Comparison of ENCODE assay signal across 8 cellular contexts in the genomic region with DNA sequence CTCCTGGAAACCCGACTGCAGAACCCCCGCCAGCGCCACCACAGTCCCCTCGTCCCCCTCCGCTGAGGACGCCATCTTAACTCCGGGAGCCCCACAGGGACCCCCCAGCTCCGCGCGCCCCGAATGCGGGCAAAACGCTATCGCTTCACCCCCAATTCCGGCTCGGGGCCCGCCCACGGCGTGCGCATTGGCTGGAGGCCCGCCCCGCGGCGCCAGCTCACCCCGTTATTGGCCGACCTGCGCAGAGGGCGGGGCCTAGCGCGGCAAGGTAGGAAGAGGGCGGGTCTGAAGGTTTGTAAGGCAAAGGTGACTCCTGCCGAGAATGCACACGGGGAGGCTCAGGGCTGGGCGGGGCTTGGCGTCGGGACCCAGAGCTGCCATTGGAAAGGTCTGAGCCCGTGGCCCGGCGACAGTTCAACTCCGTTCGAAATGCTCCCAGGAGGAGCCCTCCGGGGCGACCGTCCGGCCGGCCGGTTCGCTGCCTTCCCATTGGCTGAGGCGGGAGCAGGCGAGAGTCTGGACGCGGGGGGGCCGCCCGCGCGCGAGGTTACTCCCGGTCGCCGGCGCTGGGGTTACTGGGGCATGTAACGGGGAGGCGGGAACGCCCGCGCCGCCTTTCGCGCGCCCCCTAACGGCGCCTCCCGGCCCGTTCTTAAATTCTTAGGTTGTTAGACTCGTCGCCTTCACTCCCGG. TPM values are rescaled to one million over a fixed set of nuclear protein-coding genes. Genes with fewer than 3 reads are reported as not detected.
DNase-seq lines count a peak whose midpoint lies in the region; ATAC-seq and TF ChIP-seq lines count a peak whose summit lies in the region.

A gene with protein sequence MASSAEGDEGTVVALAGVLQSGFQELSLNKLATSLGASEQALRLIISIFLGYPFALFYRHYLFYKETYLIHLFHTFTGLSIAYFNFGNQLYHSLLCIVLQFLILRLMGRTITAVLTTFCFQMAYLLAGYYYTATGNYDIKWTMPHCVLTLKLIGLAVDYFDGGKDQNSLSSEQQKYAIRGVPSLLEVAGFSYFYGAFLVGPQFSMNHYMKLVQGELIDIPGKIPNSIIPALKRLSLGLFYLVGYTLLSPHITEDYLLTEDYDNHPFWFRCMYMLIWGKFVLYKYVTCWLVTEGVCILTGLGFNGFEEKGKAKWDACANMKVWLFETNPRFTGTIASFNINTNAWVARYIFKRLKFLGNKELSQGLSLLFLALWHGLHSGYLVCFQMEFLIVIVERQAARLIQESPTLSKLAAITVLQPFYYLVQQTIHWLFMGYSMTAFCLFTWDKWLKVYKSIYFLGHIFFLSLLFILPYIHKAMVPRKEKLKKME (minus strand): TSS at position 127 of the 693 bp plus-strand sequence. CDS start 52 bp downstream, at position 75.

- CTCF ChIA-PET in activated CD4-positive, alpha-beta T cell treated with anti-CD3 and anti-CD28 coated beads, Interleukin-2, amount 10 ng/mL, durations not matched to agents 7 days and 5 days (lab: Charles Lee) = interaction anchor here (0.7 to 1.9 kb wide), 19 partner anchors 9 to 146 kb away, joined by 3 to 8 read pairs (median 3); no protein-coding TSS in a partner anchor

- peak; percentile 89 for ATAC-seq in GM19351 (IDR thresholded peaks at IDR 0.05; ENCODE audit: unreplicated experiment)
- peak; percentile 88 for ATAC-seq in HG03521 (IDR thresholded peaks at IDR 0.05; ENCODE audit: unreplicated experiment)

- no peaks in the 10 kb centered on the region for H3K9me3 Mint-ChIP-seq in CD14-positive monocyte
- H3K9me3 Mint-ChIP-seq in activated CD4-positive, alpha-beta T cell treated with anti-CD3 and anti-CD28 coated beads, Interleukin-2, amount 10 ng/mL, durations not matched to agents 7 days and 5 days = no peaks in the 10 kb centered on the region

- H3K27ac Mint-ChIP-seq in CD14-positive monocyte = peak within 1 kb of the TSS; percentile 90 to 98 (median 96)
- H3K27ac Mint-ChIP-seq in activated CD4-positive, alpha-beta T cell treated with anti-CD3 and anti-CD28 coated beads, Interleukin-2, amount 10 ng/mL, durations not matched to agents 7 days and 5 days = peak within 1 kb of the TSS; percentile 89

- peak; percentile 87 for TF ChIP-seq CTCF in CD14-positive monocyte (IDR thresholded peaks at IDR 0.05)

- DNase-seq in CD14-positive monocyte (ENCODE audit: low spot score) = peak; percentile 93
- DNase-seq in NCI-H69 (lab: John Stamatoyannopoulos, UW) = peak; percentile 99
- DNase-seq in activated CD4-positive, alpha-beta T cell treated with anti-CD3 and anti-CD28 coated beads, Interleukin-2, amount 10 ng/mL, durations not matched to agents 7 days and 5 days = peak; percentile 98
- peak; percentile 96 for DNase-seq in cortex of kidney (lab: John Stamatoyannopoulos, UW)
- peak; percentile 98 for DNase-seq in left kidney (ENCODE audit: low read depth, low spot score)
- peak; percentile 96 to 97 for DNase-seq in stimulated activated CD4-positive, alpha-beta T cell treated with anti-CD3 and anti-CD28 coated beads, Interleukin-2, amount 100 ng/mL, for 24 hours

- H3K27me3 Mint-ChIP-seq in CD14-positive monocyte (ENCODE audit: low read depth in 3 of 3) = peaks cover 0 to 2% (median 0%) of the 10 kb centered on the region in 3 donors
- H3K27me3 Mint-ChIP-seq in activated CD4-positive, alpha-beta T cell treated with anti-CD3 and anti-CD28 coated beads, Interleukin-2, amount 10 ng/mL, durations not matched to agents 7 days and 5 days = no peaks in the 10 kb centered on the region

- intact Hi-C loops in CD14-positive monocyte (cut with micrococcal nuclease) = loop anchor here (5.0 kb wide), 2 partner anchors 46 to 66 kb away; a partner anchor contains a TSS

- H3K4me1 Mint-ChIP-seq in CD14-positive monocyte = peaks cover 45% of the 10 kb centered on the region
- H3K4me1 Mint-ChIP-seq in activated CD4-positive, alpha-beta T cell treated with anti-CD3 and anti-CD28 coated beads, Interleukin-2, amount 10 ng/mL, durations not matched to agents 7 days and 5 days = peaks cover 31% of the 10 kb centered on the region

- H3K36me3 Mint-ChIP-seq in CD14-positive monocyte = peaks cover 15 to 19% of the 10 kb centered on the region in 2 donors
- H3K36me3 Mint-ChIP-seq in activated CD4-positive, alpha-beta T cell treated with anti-CD3 and anti-CD28 coated beads, Interleukin-2, amount 10 ng/mL, durations not matched to agents 7 days and 5 days (ENCODE audit: low read depth) = peaks cover 2% of the 10 kb centered on the region

- POLR2A ChIA-PET in activated CD4-positive, alpha-beta T cell treated with anti-CD3 and anti-CD28 coated beads, Interleukin-2, amount 10 ng/mL, durations not matched to agents 7 days and 5 days (lab: Charles Lee) = interaction anchor here (0.6 to 1.6 kb wide), 2 partner anchors 93 to 430 kb away, joined by 3 to 4 read pairs; no protein-coding TSS in a partner anchor

- H3K4me3 Mint-ChIP-seq in CD14-positive monocyte = peak within 1 kb of the TSS; percentile 96 to 97
- H3K4me3 Mint-ChIP-seq in activated CD4-positive, alpha-beta T cell treated with anti-CD3 and anti-CD28 coated beads, Interleukin-2, amount 10 ng/mL, durations not matched to agents 7 days and 5 days = peak within 1 kb of the TSS; percentile 88

RNA-seq across cellular contexts. Expression of the gene that starts here (rescaled TPM):
- 10 to 100 TPM; 54.1 to 62.7 TPM for polyA plus RNA-seq in CD14-positive monocyte
- total RNA-seq in activated CD4-positive, alpha-beta T cell treated with anti-CD3 and anti-CD28 coated beads, Interleukin-2, amount 10 ng/mL, durations not matched to agents 7 days and 5 days = 10 to 100 TPM; 36.8 to 45.4 TPM

Comparison
In these comparisons a context has a peak if more than half of its experiments do, and no peak if none do; other contexts are left out.
1. Peak in every context shown above with its lines: DNase-seq and ATAC-seq.